23 cellular contexts compared by ENCODE assay signal in genomic region chr7:69753981-69754380, GRCh38.
"Had no signal": no experiment of that assay in that cellular context is flagged by ENCODE, and none has a peak within 500 bp of the region (broad histone marks: within the 10 kb centered on the region; RNA-seq: fewer than 3 reads in every experiment).

No MANE protein-coding gene starts in this region.

- H3K4me1 Mint-ChIP-seq: naive thymus-derived CD4-positive, alpha-beta T cell had no signal

- H3K4me2 ChIP-seq: neural progenitor cell had no signal

- H3K27me3 Mint-ChIP-seq: naive thymus-derived CD4-positive, alpha-beta T cell; stimulated activated memory B cell treated with anti-CD40 and anti-IgM and Interleukin-4, amounts not matched to agents 10 μg/mL and 1 μg/mL and 100 μg/mL, for 72 hours had no signal

- H3K36me3 Mint-ChIP-seq: brain; naive thymus-derived CD4-positive, alpha-beta T cell; neural progenitor cell; stimulated activated memory B cell treated with anti-CD40 and anti-IgM and Interleukin-4, amounts not matched to agents 10 μg/mL and 1 μg/mL and 100 μg/mL, for 72 hours had no signal

- H3K36me3 ChIP-seq: left lung, neural progenitor cell, stomach, suprapubic skin, uterus, WERI-Rb-1 had no signal

- H3K27ac ChIP-seq: left lung, neural progenitor cell, stomach, suprapubic skin, uterus, WERI-Rb-1 had no signal

- H3K4me3 Mint-ChIP-seq: activated T-cell treated with anti-CD3 and anti-CD28 coated beads, Interleukin-2, amount 50 U/mL, for 72 hours; brain; naive thymus-derived CD4-positive, alpha-beta T cell; neural progenitor cell; stimulated activated memory B cell treated with anti-CD40 and anti-IgM and Interleukin-4, amounts not matched to agents 10 μg/mL and 1 μg/mL and 100 μg/mL, for 72 hours had no signal

- DNase-seq: activated CD4-positive, alpha-beta T cell treated with anti-CD3 and anti-CD28 coated beads, Interleukin-2, amount 50 U/mL, for 4 hours; activated gamma-delta T cell; activated naive CD4-positive, alpha-beta T cell treated with anti-CD3 and anti-CD28 coated beads, Interleukin-2, amount 50 U/mL, for 16 hours; activated T-cell treated with anti-CD3 and anti-CD28 coated beads, Interleukin-2, amount 50 U/mL, for 72 hours; aorta; foreskin melanocyte; left lung; naive thymus-derived CD4-positive, alpha-beta T cell; posterior cingulate gyrus; small intestine; stimulated activated CD4-positive, alpha-beta T cell treated with anti-CD3 and anti-CD28 coated beads, Interleukin-2, amount 100 ng/mL, for 24 hours; stomach; trophoblast cell; uterus; WERI-Rb-1 had no signal

- H3K4me3 ChIP-seq: left lung, lung, neural progenitor cell, stomach, suprapubic skin, uterus had no signal

- H2AFZ ChIP-seq: neural progenitor cell had no signal

- H3K4me1 ChIP-seq: left lung, uterus had no signal

- FAIRE-seq: endometrium, small intestine, TTC549 had no signal

- ATAC-seq: left lung; naive thymus-derived CD4-positive, alpha-beta T cell; sciatic nerve; stimulated activated memory B cell treated with anti-CD40 and anti-IgM and Interleukin-4, amounts not matched to agents 10 μg/mL and 1 μg/mL and 100 μg/mL, for 72 hours had no signal

- H3K9me3 ChIP-seq: left lung, stomach, suprapubic skin, uterus had no signal

- H3K27me3 ChIP-seq: left lung, neural progenitor cell, stomach, suprapubic skin, uterus had no signal

- H3K9me3 Mint-ChIP-seq: activated T-cell treated with anti-CD3 and anti-CD28 coated beads, Interleukin-2, amount 50 U/mL, for 72 hours; brain; naive thymus-derived CD4-positive, alpha-beta T cell; neural progenitor cell; stimulated activated memory B cell treated with anti-CD40 and anti-IgM and Interleukin-4, amounts not matched to agents 10 μg/mL and 1 μg/mL and 100 μg/mL, for 72 hours had no signal

- H3K27ac Mint-ChIP-seq: activated T-cell treated with anti-CD3 and anti-CD28 coated beads, Interleukin-2, amount 50 U/mL, for 72 hours; brain; naive thymus-derived CD4-positive, alpha-beta T cell; neural progenitor cell; stimulated activated memory B cell treated with anti-CD40 and anti-IgM and Interleukin-4, amounts not matched to agents 10 μg/mL and 1 μg/mL and 100 μg/mL, for 72 hours had no signal
